In genomic region chr6:39361657-39362486, GRCh38 we compare ENCODE assay signal across 1 cellular context.
TF ChIP-seq lines count a peak whose summit lies in the region.

No MANE protein-coding gene starts in this region.

TF ChIP-seq in HepG2, 621 proteins besides CTCF, POLR2A, EP300 and RAD21 (continued from another document and continues in another):
- TF ChIP-seq ARID5B (CRISPR knock-in tag; IDR thresholded peaks at IDR 0.05) (0 out of 2 replicates have a peak, but pooled peaks have one; percentile 14), ZNF24 (IDR thresholded peaks at IDR 0.05) (no peak), ZC3H13 (CRISPR knock-in tag; IDR thresholded peaks at IDR 0.05) (no peak), ZNF724P (CRISPR knock-in tag; IDR thresholded peaks at IDR 0.05; ENCODE audit: borderline replicate concordance) (0 out of 2 replicates have a peak, but pooled peaks have one; percentile 25), PATZ1 (CRISPR knock-in tag; IDR thresholded peaks at IDR 0.05) (no peak), ZNF713 (CRISPR knock-in tag; IDR thresholded peaks at IDR 0.05) (no peak), ZMAT5 (CRISPR knock-in tag; IDR thresholded peaks at IDR 0.05; ENCODE audit: borderline replicate concordance, low read depth) (no peak), CC2D1A (CRISPR knock-in tag; IDR thresholded peaks at IDR 0.05) (no peak), KIAA2018 (CRISPR knock-in tag; IDR thresholded peaks at IDR 0.05; ENCODE audit: borderline replicate concordance) (no peak), HMGXB4 (CRISPR knock-in tag; IDR thresholded peaks at IDR 0.05; ENCODE audit: borderline replicate concordance in 1 of 2, low read depth in 1 of 2) (no peak; a peak in 1 of 4 replicates), IKZF4 (CRISPR knock-in tag; IDR thresholded peaks at IDR 0.05; ENCODE audit: borderline replicate concordance, low read depth, not compliant biosample characterization) (no peak), RERE (CRISPR knock-in tag; IDR thresholded peaks at IDR 0.05; ENCODE audit: low read depth) (no peak), ZNF367 (CRISPR knock-in tag; IDR thresholded peaks at IDR 0.05; ENCODE audit: borderline replicate concordance) (no peak), ATF7 (IDR thresholded peaks at IDR 0.05) (no peak), ATF7 (CRISPR knock-in tag; IDR thresholded peaks at IDR 0.05) (no peak), MLXIP (CRISPR knock-in tag; IDR thresholded peaks at IDR 0.05; ENCODE audit: borderline replicate concordance) (no peak), ZFP82 (CRISPR knock-in tag; IDR thresholded peaks at IDR 0.05; ENCODE audit: borderline replicate concordance) (no peak), ZNF510 (CRISPR knock-in tag; IDR thresholded peaks at IDR 0.05; ENCODE audit: low read depth) (no peak), ZNF574 (CRISPR knock-in tag; IDR thresholded peaks at IDR 0.05) (peak; percentile 44), RORA (CRISPR knock-in tag; IDR thresholded peaks at IDR 0.05) (no peak)
